20 cellular contexts compared by ENCODE assay signal in the genomic region with DNA sequence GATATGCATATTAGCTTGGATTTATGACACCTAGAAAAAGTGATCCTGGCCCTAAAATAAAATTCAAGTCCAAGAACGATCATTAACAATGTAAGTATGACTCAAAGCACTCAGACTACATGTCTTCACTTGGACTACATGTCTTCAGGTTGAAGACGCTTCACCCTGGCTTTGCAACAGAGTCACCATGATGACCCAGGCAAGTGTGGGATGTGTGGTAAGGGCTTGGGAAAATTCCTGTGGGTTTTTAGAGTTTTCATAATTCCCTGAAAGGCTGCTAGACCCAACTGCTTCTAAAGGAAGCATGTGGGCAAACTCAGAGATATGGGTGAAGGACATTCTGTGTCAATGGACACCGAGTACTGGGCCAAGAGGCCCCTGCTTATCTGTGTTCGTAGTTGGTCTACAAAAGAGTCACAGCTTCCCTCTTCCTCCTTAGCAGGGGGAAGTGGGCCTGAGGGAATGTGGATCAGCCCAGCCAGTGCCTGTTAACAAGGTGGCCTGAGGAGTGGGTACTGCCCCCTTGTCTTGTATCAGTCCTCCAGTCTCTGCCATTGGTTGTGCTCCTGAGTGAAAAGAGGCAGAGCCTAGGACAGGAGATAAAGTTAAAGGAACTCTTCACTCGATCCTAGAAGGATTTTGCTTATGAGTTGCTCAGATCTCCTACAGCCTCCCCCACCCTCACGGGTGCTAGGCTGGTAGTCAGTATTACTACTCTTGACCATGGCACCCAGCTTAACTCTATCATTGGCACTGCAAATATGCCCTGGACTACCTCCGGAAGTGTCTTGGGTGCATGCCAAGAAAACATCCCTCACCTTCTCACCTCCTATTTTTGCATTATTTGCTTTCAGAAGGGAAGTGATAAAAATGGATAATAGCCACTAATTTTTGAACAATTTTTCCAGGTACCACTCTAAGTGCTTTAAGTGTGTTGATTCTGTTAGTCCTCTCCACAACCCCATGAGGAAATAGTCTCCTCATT.
DNase-seq lines count a peak whose midpoint lies in the region; ATAC-seq, FAIRE-seq and TF ChIP-seq lines count a peak whose summit lies in the region.
"Had no signal": no experiment of that assay in that cellular context is flagged by ENCODE, and none has a peak within 500 bp of the region (broad histone marks: within the 10 kb centered on the region; RNA-seq: fewer than 3 reads in every experiment).

No MANE protein-coding gene starts in this region.

- FAIRE-seq in astrocyte (lab: Jason Lieb, UNC) (no peak), small intestine (lab: Jason Lieb, UNC) (no peak)
- FAIRE-seq: kidney had no signal

- no peaks in the 10 kb centered on the region for H3K79me2 ChIP-seq in astrocyte (ENCODE audit: insufficient read depth, low read length)
- H3K79me2 ChIP-seq in GM23338 (replicated peaks; ENCODE audit: insufficient read depth) = no peaks in the 10 kb centered on the region

- no peak for TF ChIP-seq POLR2A in tibial nerve (IDR thresholded peaks at IDR 0.05)

- H2AFZ ChIP-seq in astrocyte (ENCODE audit: low read depth, low read length) (no peak overlapping the region), GM23338 (no peak overlapping the region)

- H3K27me3 Mint-ChIP-seq in astrocyte (ENCODE audit: low read depth, unreplicated experiment) (no peaks in the 10 kb centered on the region), GM23338 (ENCODE audit: insufficient read depth, low read depth, poor library complexity) (no peaks in the 10 kb centered on the region)

- H3K36me3 Mint-ChIP-seq in astrocyte (ENCODE audit: low read depth, unreplicated experiment) (peaks cover 2% of the 10 kb centered on the region), GM23338 (ENCODE audit: low read depth) (no peaks in the 10 kb centered on the region)

- no peaks in the 10 kb centered on the region for H3K9me2 ChIP-seq in GM23338 (ENCODE audit: insufficient read depth)

- peak; percentile 66 for DNase-seq in DMS153 treated with DMSO at 0.1 percent for 48 hours (lab: John Stamatoyannopoulos, UW; ENCODE audit: unreplicated experiment)
- DNase-seq in LHCN-M2 (ENCODE audit: low read depth) = peak; percentile 76
- peak; percentile 71 for DNase-seq in astrocyte (ENCODE audit: low read depth)
- DNase-seq in iris pigment epithelial cell (ENCODE audit: low read depth) = peak; percentile 57
- no peak for DNase-seq in small intestine
- no peak for DNase-seq in NCI-H2171 treated with DMSO at 0.1 percent for 48 hours (lab: John Stamatoyannopoulos, UW)
- DNase-seq in tibial nerve (ENCODE audit: low spot score in 2 of 2) = no peak
- no peak for DNase-seq in GM23338 (ENCODE audit: low spot score)
- DNase-seq: effector memory CD4-positive, alpha-beta T cell; GDM1; HFFc6; hippocampal formation; kidney; mesenchymal stem cell; NCI-H510A; OCI-M1; stimulated activated CD4-positive, alpha-beta T cell treated with anti-CD3 and anti-CD28 coated beads, Interleukin-4, amount 100 ng/mL, for 4 hours had no signal

- H3K4me1 Mint-ChIP-seq in astrocyte (ENCODE audit: low read depth, unreplicated experiment) = peaks cover 44% of the 10 kb centered on the region
- no peaks in the 10 kb centered on the region for H3K4me1 Mint-ChIP-seq in GM23338

- H3K9me3 Mint-ChIP-seq in astrocyte (ENCODE audit: unreplicated experiment) (no peaks in the 10 kb centered on the region), GM23338 (no peaks in the 10 kb centered on the region)
- H3K9me3 Mint-ChIP-seq: HFFc6, nephron had no signal

- H3K4me1 ChIP-seq in astrocyte (ENCODE audit: insufficient read depth, low read length) (peaks cover 26% of the 10 kb centered on the region), small intestine (ENCODE audit: control insufficient read depth in 2 of 2, insufficient read depth in 1 of 2, low read depth in 1 of 2, low read length in 1 of 2) (no peaks in the 10 kb centered on the region), tibial nerve (peaks cover 0 to 34% (median 8%) of the 10 kb centered on the region in 4 donors), GM23338 (ENCODE audit: insufficient read depth) (no peaks in the 10 kb centered on the region)

- H3K9ac ChIP-seq in astrocyte (ENCODE audit: low read length) = no peak overlapping the region

- no peaks in the 10 kb centered on the region for H3F3A ChIP-seq in GM23338 (replicated peaks; ENCODE audit: low read depth)

- H3K4me3 Mint-ChIP-seq in astrocyte (ENCODE audit: unreplicated experiment) (no peak overlapping the region), GM23338 (no peak overlapping the region)
- H3K4me3 Mint-ChIP-seq: HFFc6, nephron had no signal

- H4K20me1 ChIP-seq in astrocyte (ENCODE audit: insufficient read depth, low read length) (no peaks in the 10 kb centered on the region), GM23338 (replicated peaks; ENCODE audit: insufficient read depth) (no peaks in the 10 kb centered on the region)

- ATAC-seq in GM23338 = no peak

- 67 to 84% (median 72%) methylated on average over 7 of the region's 7 CpGs for WGBS in small intestine, 3 donors
- WGBS in tibial nerve, 2 donors = 87 to 91% methylated on average over 7 of the region's 7 CpGs

- H3K27ac ChIP-seq in astrocyte (ENCODE audit: low read depth, low read length) (no peak overlapping the region), small intestine (ENCODE audit: low read depth in 1 of 2, low read length in 1 of 2) (no peak overlapping the region), tibial nerve (peak overlapping the region in 1 of 4 donors; percentile 15), GM23338 (ENCODE audit: low read depth) (no peak overlapping the region)

- no peaks in the 10 kb centered on the region for H3K27me3 ChIP-seq in astrocyte (ENCODE audit: insufficient read depth, low read length)
- H3K27me3 ChIP-seq in small intestine (ENCODE audit: control insufficient read depth in 2 of 2, insufficient read depth in 2 of 2, low read length in 2 of 2) = no peaks in the 10 kb centered on the region
- no peaks in the 10 kb centered on the region for H3K27me3 ChIP-seq in tibial nerve
- no peaks in the 10 kb centered on the region for H3K27me3 ChIP-seq in GM23338 (ENCODE audit: insufficient read depth)

- H3K4me2 ChIP-seq in astrocyte (ENCODE audit: low read length) = no peak overlapping the region
- no peak overlapping the region for H3K4me2 ChIP-seq in GM23338

- H3K27ac Mint-ChIP-seq in astrocyte (ENCODE audit: unreplicated experiment) = no peak overlapping the region
- H3K27ac Mint-ChIP-seq in GM23338 = no peak overlapping the region
- H3K27ac Mint-ChIP-seq: HFFc6, progenitor cell of endocrine pancreas had no signal

- no peak for TF ChIP-seq EP300 in tibial nerve (IDR thresholded peaks at IDR 0.05)

- H3K4me3 ChIP-seq in astrocyte (ENCODE audit: insufficient read depth, low read depth, low read length) (no peak overlapping the region), small intestine (ENCODE audit: low read depth in 1 of 2, low read length in 2 of 2) (no peak overlapping the region), tibial nerve (no peak overlapping the region), GM23338 (no peak overlapping the region)
- H3K4me3 ChIP-seq: skin epidermis had no signal

- H3K9me3 ChIP-seq in astrocyte (ENCODE audit: insufficient read depth, low read depth, low read length) (no peaks in the 10 kb centered on the region), small intestine (ENCODE audit: control insufficient read depth, low read depth) (no peaks in the 10 kb centered on the region), tibial nerve (no peaks in the 10 kb centered on the region)

- H3K36me3 ChIP-seq in astrocyte (ENCODE audit: insufficient read depth, low read length) = no peaks in the 10 kb centered on the region
- H3K36me3 ChIP-seq in small intestine (ENCODE audit: control insufficient read depth in 2 of 2, insufficient read depth in 2 of 2, low read length in 2 of 2) = no peaks in the 10 kb centered on the region
- no peaks in the 10 kb centered on the region for H3K36me3 ChIP-seq in tibial nerve
- H3K36me3 ChIP-seq in GM23338 (ENCODE audit: insufficient read depth) = no peaks in the 10 kb centered on the region

- TF ChIP-seq CTCF in astrocyte (IDR thresholded peaks at IDR 0.05; ENCODE audit: insufficient read depth, low read depth, low read length) (no peak), tibial nerve (IDR thresholded peaks at IDR 0.05) (no peak), GM23338 (conservative IDR thresholded peaks at IDR 0.05; ENCODE audit: low read depth in 2 of 2) (no peak)

TF ChIP-seq in GM23338, 12 proteins besides CTCF, POLR2A, EP300 and RAD21 (continues in another document):
- TF ChIP-seq ZNF114 (CRISPR knock-in tag; IDR thresholded peaks at IDR 0.05) = no peak
- TF ChIP-seq NANOG (IDR thresholded peaks at IDR 0.05; ENCODE audit: borderline replicate concordance) = no peak
- TF ChIP-seq EZH2phosphoT487 (IDR thresholded peaks at IDR 0.05; ENCODE audit: unreplicated experiment) = no peak
- TF ChIP-seq JUNB (IDR thresholded peaks at IDR 0.05; ENCODE audit: unreplicated experiment) = no peak

Comparison
In these comparisons a context has a peak if more than half of its experiments do, and no peak if none do; other contexts are left out.
1. DNase-seq: peak in DMS153 treated with DMSO at 0.1 percent for 48 hours (single experiment), LHCN-M2 (single experiment), astrocyte (single experiment) and iris pigment epithelial cell (single experiment); none in small intestine (single experiment), NCI-H2171 treated with DMSO at 0.1 percent for 48 hours (single experiment), tibial nerve (0 of 2) and GM23338 (single experiment).